9 cellular contexts compared by ENCODE assay signal in the genomic region with DNA sequence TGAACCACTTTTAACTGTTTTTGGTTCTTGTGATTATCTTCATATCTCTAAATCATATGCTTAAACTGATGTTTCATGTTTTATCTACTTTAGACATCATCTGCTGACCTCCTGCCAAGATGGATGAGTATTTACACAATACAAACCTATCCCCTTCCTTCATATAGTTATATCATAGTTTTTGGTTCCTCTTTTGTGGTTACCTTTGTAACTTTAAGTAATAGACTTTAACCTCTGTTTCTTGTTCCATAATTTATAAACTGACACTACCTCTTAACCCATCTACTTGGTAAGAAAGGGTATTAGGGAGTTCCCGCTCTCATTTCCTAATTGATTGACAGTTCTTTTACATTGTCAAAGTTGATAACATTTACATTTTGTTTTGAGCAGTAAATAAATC. TPM values are rescaled to one million over a fixed set of nuclear protein-coding genes. Genes with fewer than 3 reads are reported as not detected.
DNase-seq lines count a peak whose midpoint lies in the region; ATAC-seq and TF ChIP-seq lines count a peak whose summit lies in the region.
"Had no signal": no experiment of that assay in that cellular context is flagged by ENCODE, and none has a peak within 500 bp of the region (broad histone marks: within the 10 kb centered on the region; RNA-seq: fewer than 3 reads in every experiment).

No MANE protein-coding gene starts in this region.

- H3K4me3 Mint-ChIP-seq in osteocyte (ENCODE audit: unreplicated experiment) (no peak overlapping the region), immature natural killer cell (no peak overlapping the region)

- peaks cover 15% of the 10 kb centered on the region for H3K36me3 Mint-ChIP-seq in osteocyte (ENCODE audit: unreplicated experiment)
- H3K36me3 Mint-ChIP-seq in immature natural killer cell, result peaks cover 6 to 10% (median 7%) of the 10 kb centered on the region in 3 donors

- no peak overlapping the region for H3K27ac Mint-ChIP-seq in osteocyte (ENCODE audit: unreplicated experiment)
- peak overlapping the region in 1 of 6 donors; percentile 51 for H3K27ac Mint-ChIP-seq in immature natural killer cell

- DNase-seq in iPS-NIHi11 (ENCODE audit: low spot score) (no peak), NCI-H748 treated with DMSO at 0.1 percent for 48 hours (lab: John Stamatoyannopoulos, UW) (no peak), osteocyte (ENCODE audit: extremely low spot score, unreplicated experiment) (no peak), immature natural killer cell (no peak)

- H3K27ac ChIP-seq in VCaP, result peak overlapping the region; percentile 71
- H3K27ac ChIP-seq: Peyer's patch had no signal

- peaks cover 11% of the 10 kb centered on the region for H3K9me3 Mint-ChIP-seq in osteocyte (ENCODE audit: unreplicated experiment)
- no peaks in the 10 kb centered on the region for H3K9me3 Mint-ChIP-seq in immature natural killer cell

- peaks cover 8% of the 10 kb centered on the region for H3K4me1 Mint-ChIP-seq in osteocyte (ENCODE audit: unreplicated experiment)
- peaks cover 4 to 35% of the 10 kb centered on the region in 2 donors for H3K4me1 Mint-ChIP-seq in immature natural killer cell

- ATAC-seq in GM18858 (IDR thresholded peaks at IDR 0.05; ENCODE audit: unreplicated experiment) (peak; percentile 98), GM21786 (IDR thresholded peaks at IDR 0.05; ENCODE audit: unreplicated experiment) (peak; percentile 99), HG03442 (IDR thresholded peaks at IDR 0.05; ENCODE audit: unreplicated experiment) (peak; percentile 97)

- H3K27me3 Mint-ChIP-seq in osteocyte (ENCODE audit: unreplicated experiment), result no peaks in the 10 kb centered on the region
- no peaks in the 10 kb centered on the region for H3K27me3 Mint-ChIP-seq in immature natural killer cell (ENCODE audit: low read depth in 3 of 3)

- TF ChIP-seq CTCF in VCaP (conservative IDR thresholded peaks at IDR 0.05) (no peak), osteocyte (IDR thresholded peaks at IDR 0.05) (no peak)

RNA-seq across cellular contexts. Expression of gene PCMT1, which starts 11.9 kb away (rescaled TPM):
- total RNA-seq in osteocyte, result 75.8 and 76.2 TPM in 2 replicates
- polyA plus RNA-seq in immature natural killer cell, result 100 to 1,000 TPM; 160 to 283 (median 172) TPM

RNA-seq across cellular contexts. Expression of gene NUP43, which starts 15.1 kb away (rescaled TPM):
- total RNA-seq in osteocyte, result 36.8 and 40.0 TPM in 2 replicates
- 1 to 10 TPM; 1.5 to 6.8 (median 2.9) TPM for polyA plus RNA-seq in immature natural killer cell

RNA-seq across cellular contexts. Expression of gene LATS1, which starts 43.5 kb away (rescaled TPM):
- total RNA-seq in osteocyte, result 33.8 and 33.9 TPM in 2 replicates
- 10 to 100 TPM in 1 of 3 donors, 1 to 10 TPM in 2; 3.8 to 13.5 (median 6.3) TPM for polyA plus RNA-seq in immature natural killer cell
